11 cellular contexts compared by ENCODE assay signal in the genomic region with DNA sequence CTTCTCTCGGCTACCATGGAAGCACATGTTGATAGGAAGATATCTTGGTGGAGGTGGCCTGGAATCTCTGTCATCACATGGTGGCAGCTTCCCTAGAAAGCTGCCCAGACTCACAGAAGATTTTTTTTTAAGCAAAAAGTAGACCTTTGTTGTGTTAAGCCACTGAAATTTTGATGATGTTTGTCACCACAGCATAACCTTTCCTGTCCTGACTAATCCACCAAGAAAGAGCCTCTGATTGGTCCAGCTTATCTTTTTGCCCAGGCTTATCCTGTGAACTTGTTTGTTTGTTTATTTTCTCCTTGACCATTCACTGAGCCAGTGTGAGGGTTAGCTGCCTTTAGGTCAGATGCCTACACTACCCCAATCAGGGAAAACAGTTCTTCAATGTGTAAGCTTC.
"Had no signal": no experiment of that assay in that cellular context is flagged by ENCODE, and none has a peak within 500 bp of the region (broad histone marks: within the 10 kb centered on the region; RNA-seq: fewer than 3 reads in every experiment).

No MANE protein-coding gene starts in this region.

- H3K4me1 ChIP-seq: HAP-1 had no signal

- DNase-seq: GM23248, GOT3, H7, H9, HCEC 1CT, HFFc6 had no signal

- H3K4me2 ChIP-seq: GM23338 had no signal

- H3K27ac ChIP-seq: GM23248 had no signal

- H3K4me3 ChIP-seq: GM23248, GM23338, HAP-1 had no signal

- H3K36me3 ChIP-seq: HAP-1 had no signal

- H3K9ac ChIP-seq: GM23248 had no signal

- FAIRE-seq: H1, H54 had no signal

- ATAC-seq: GM23338, HCT116 had no signal

- H2AFZ ChIP-seq: GM23248, GM23338 had no signal

- H3K9me3 ChIP-seq: HAP-1 had no signal
